In the genomic region with DNA sequence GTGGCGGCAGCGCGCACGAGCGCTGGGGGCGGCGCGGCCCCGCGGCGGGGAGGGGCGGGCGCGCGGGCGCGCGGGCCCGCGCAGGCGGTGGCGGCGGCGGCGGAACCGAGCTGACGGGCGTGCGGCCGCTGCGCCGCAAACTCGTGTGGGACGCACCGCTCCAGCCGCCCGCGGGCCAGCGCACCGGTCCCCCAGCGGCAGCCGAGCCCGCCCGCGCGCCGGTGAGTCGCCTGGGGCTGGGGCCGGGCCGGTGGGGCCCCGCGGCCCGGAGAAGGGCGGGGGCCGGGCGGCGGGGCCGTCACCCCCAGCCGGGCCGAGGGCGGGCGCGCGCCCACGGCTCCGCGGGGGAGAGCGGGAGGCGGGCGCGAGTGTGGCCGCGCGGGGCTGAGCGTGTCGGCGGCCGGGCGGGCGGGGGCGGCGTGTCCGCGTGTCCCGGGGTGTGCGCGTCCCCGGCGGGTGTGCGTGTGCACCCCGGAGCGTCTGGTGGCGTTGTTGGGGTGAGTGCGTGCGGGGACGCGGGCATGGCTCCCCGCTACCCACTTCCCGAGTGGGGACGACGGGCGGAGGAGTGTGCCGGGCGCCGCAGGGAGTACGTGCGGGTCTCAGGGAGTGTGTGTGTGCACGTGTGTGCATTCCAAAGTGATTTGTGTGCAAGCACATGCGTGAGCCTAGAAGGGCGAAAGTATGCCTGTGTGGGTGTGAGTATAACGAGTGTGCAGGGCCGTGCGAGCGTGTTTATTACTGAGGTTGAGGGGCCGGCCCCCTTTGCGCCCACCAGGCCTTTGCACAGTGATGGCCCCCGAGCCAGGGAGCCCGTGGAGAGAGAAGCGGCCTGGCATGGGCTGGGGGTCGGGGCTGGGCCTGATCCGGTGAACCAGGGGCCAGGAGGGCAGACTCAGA, we compare ENCODE assay signal across 7 cellular contexts. TPM values are rescaled to one million over a fixed set of nuclear protein-coding genes. Genes with fewer than 3 reads are reported as not detected.
DNase-seq lines count a peak whose midpoint lies in the region; ATAC-seq and TF ChIP-seq lines count a peak whose summit lies in the region.

A gene (plus strand): TSS at position 85 of the 900 bp plus-strand sequence. CDS start 44,016 bp downstream, outside the sequence.

- no peaks in the 10 kb centered on the region for H3K36me3 ChIP-seq in OCI-LY1 (ENCODE audit: insufficient read depth, low read length)
- H3K36me3 ChIP-seq in heart right ventricle = peaks cover 0 to 3% (median 0%) of the 10 kb centered on the region in 9 donors

- H3K9me3 ChIP-seq in OCI-LY1 (ENCODE audit: low read length) = no peaks in the 10 kb centered on the region
- no peaks in the 10 kb centered on the region for H3K9me3 ChIP-seq in heart right ventricle

- TF ChIP-seq CTCF in OCI-LY1 (IDR thresholded peaks at IDR 0.05; ENCODE audit: low read length) = no peak
- TF ChIP-seq CTCF in heart right ventricle (IDR thresholded peaks at IDR 0.05) = no peak
- no peak for TF ChIP-seq CTCF in progenitor cell of endocrine pancreas (IDR thresholded peaks at IDR 0.05; ENCODE audit: unreplicated experiment)

- H3K27me3 Mint-ChIP-seq in activated naive CD8-positive, alpha-beta T cell treated with anti-CD3 and anti-CD28 coated beads for 36 hours = peaks cover 71% of the 10 kb centered on the region
- H3K27me3 Mint-ChIP-seq in progenitor cell of endocrine pancreas = peaks cover 5% of the 10 kb centered on the region

- no peaks in the 10 kb centered on the region for H3F3A ChIP-seq in OCI-LY1 (ENCODE audit: insufficient read depth, low read length)

- no peaks in the 10 kb centered on the region for H4K20me1 ChIP-seq in OCI-LY1 (ENCODE audit: insufficient read depth, low read length)

- no peaks in the 10 kb centered on the region for H3K79me2 ChIP-seq in OCI-LY1 (ENCODE audit: insufficient read depth, low read length)

- H3K27ac Mint-ChIP-seq in activated naive CD8-positive, alpha-beta T cell treated with anti-CD3 and anti-CD28 coated beads for 36 hours = peak within 1 kb of the TSS; percentile 84
- H3K27ac Mint-ChIP-seq in progenitor cell of endocrine pancreas = peak within 1 kb of the TSS; percentile 98

- H3K4me1 ChIP-seq in OCI-LY1 (ENCODE audit: insufficient read depth, low read length, severe bottlenecking) = no peaks in the 10 kb centered on the region
- peaks cover 5 to 54% (median 27%) of the 10 kb centered on the region in 9 donors for H3K4me1 ChIP-seq in heart right ventricle

- peaks cover 7% of the 10 kb centered on the region for H3K36me3 Mint-ChIP-seq in activated naive CD8-positive, alpha-beta T cell treated with anti-CD3 and anti-CD28 coated beads for 36 hours
- no peaks in the 10 kb centered on the region for H3K36me3 Mint-ChIP-seq in progenitor cell of endocrine pancreas (ENCODE audit: insufficient read depth)

- intact Hi-C loops in heart right ventricle (cut with DNase I) = no loop called here

- H3K9me3 Mint-ChIP-seq in activated naive CD8-positive, alpha-beta T cell treated with anti-CD3 and anti-CD28 coated beads for 36 hours = no peaks in the 10 kb centered on the region
- no peaks in the 10 kb centered on the region for H3K9me3 Mint-ChIP-seq in progenitor cell of endocrine pancreas (ENCODE audit: low read depth)

- H3K27ac ChIP-seq in OCI-LY1 (ENCODE audit: low read depth, low read length, poor library complexity, severe bottlenecking) (no peak within 1 kb of the TSS), heart right ventricle (peak within 1 kb of the TSS; percentile 32 to 93 (median 79))

- H3K4me2 ChIP-seq in OCI-LY1 (ENCODE audit: low read length) = peak within 1 kb of the TSS; percentile 49; the same call in 1 of the 2 replicates

- H3K4me1 Mint-ChIP-seq in activated naive CD8-positive, alpha-beta T cell treated with anti-CD3 and anti-CD28 coated beads for 36 hours = peaks cover 41% of the 10 kb centered on the region
- peaks cover 24% of the 10 kb centered on the region for H3K4me1 Mint-ChIP-seq in progenitor cell of endocrine pancreas (ENCODE audit: low read depth)

- H2AFZ ChIP-seq in OCI-LY1 (ENCODE audit: low read length) = no peak within 1 kb of the TSS

- H3K4me3 Mint-ChIP-seq in activated naive CD8-positive, alpha-beta T cell treated with anti-CD3 and anti-CD28 coated beads for 36 hours = peak within 1 kb of the TSS; percentile 89
- peak within 1 kb of the TSS; percentile 94 for H3K4me3 Mint-ChIP-seq in progenitor cell of endocrine pancreas (ENCODE audit: low read depth)

- peak; percentile 36 for DNase-seq in activated naive CD8-positive, alpha-beta T cell treated with anti-CD3 and anti-CD28 coated beads for 36 hours
- DNase-seq in heart right ventricle (peak in 1 of 2 donors; percentile 49), progenitor cell of endocrine pancreas (ENCODE audit: low spot score, unreplicated experiment) (peak; percentile 19), NCI-H345 treated with DMSO at 0.1 percent for 48 hours (lab: John Stamatoyannopoulos, UW; ENCODE audit: unreplicated experiment) (no peak)

- no peaks in the 10 kb centered on the region for H3K9me2 ChIP-seq in OCI-LY1 (ENCODE audit: low read depth, low read length)

- peak within 1 kb of the TSS; percentile 25; the same call in 1 of the 2 replicates for H3K9ac ChIP-seq in OCI-LY1 (ENCODE audit: low read length)

- WGBS in heart right ventricle, 2 donors = 3 to 5% methylated on average over 85 to 111 of the region's 121 CpGs

- ATAC-seq in GM18867 (IDR thresholded peaks at IDR 0.05; ENCODE audit: unreplicated experiment) (peak; percentile 29), heart right ventricle (peak; percentile 34 to 58 (median 52)), HG03354 (IDR thresholded peaks at IDR 0.05; ENCODE audit: poor library complexity, severe bottlenecking, unreplicated experiment) (no peak)

- H3K27me3 ChIP-seq in OCI-LY1 (ENCODE audit: insufficient read depth, low read length) (peaks cover 13% of the 10 kb centered on the region), heart right ventricle (no peaks in the 10 kb centered on the region)

- H3K4me3 ChIP-seq in OCI-LY1 (ENCODE audit: low read depth, low read length, poor library complexity, severe bottlenecking) = peak within 1 kb of the TSS; percentile 49
- peak within 1 kb of the TSS; percentile 59 to 89 (median 76) for H3K4me3 ChIP-seq in heart right ventricle

RNA-seq across cellular contexts. Expression of the gene that starts here (rescaled TPM):
- 10 to 100 TPM; 18.8 to 19.4 TPM for total RNA-seq in activated naive CD8-positive, alpha-beta T cell treated with anti-CD3 and anti-CD28 coated beads for 36 hours
- total RNA-seq in heart right ventricle (10 to 100 TPM in 4 of 10 donors, 1 to 10 TPM in 6; 4.6 to 22.4 (median 7.9) TPM), progenitor cell of endocrine pancreas (23.9 and 24.4 TPM in 2 replicates)
- 1 to 10 TPM; 1.9 to 2.1 TPM for polyA plus RNA-seq in heart right ventricle
